In genomic region chr4:162322054-162322453, GRCh38 we compare ENCODE assay signal across 3 cellular contexts.
"Had no signal": no experiment of that assay in that cellular context is flagged by ENCODE, and none has a peak within 500 bp of the region (broad histone marks: within the 10 kb centered on the region; RNA-seq: fewer than 3 reads in every experiment).

No MANE protein-coding gene starts in this region.

- H3K4me3 ChIP-seq: GM12878 had no signal

- DNase-seq: GDM1, GF-D8 had no signal

- ATAC-seq: GM12878 had no signal
